8 cellular contexts compared by ENCODE assay signal in genomic region chr11:65503606-65503922, GRCh38. TPM values are rescaled to one million over a fixed set of nuclear protein-coding genes. Genes with fewer than 3 reads are reported as not detected.
DNase-seq lines count a peak whose midpoint lies in the region; ATAC-seq and TF ChIP-seq lines count a peak whose summit lies in the region.

No MANE protein-coding gene starts in this region.

- POLR2A ChIA-PET in GM10248 (lab: Yijun Ruan, JAX): interaction anchor here (0.6 to 25.7 kb wide), 21 partner anchors 13 to 863 kb away, joined by 3 to 620 read pairs (median 6); partner anchors contain the start of genes NEAT1 and SCYL1

- ATAC-seq in esophagus mucosa: no peak

- TF ChIP-seq CTCF in GM12864 (IDR thresholded peaks at IDR 0.05; ENCODE audit: low read depth, low read length, missing control alignments) (no peak), fibroblast of pulmonary artery (IDR thresholded peaks at IDR 0.05; ENCODE audit: low read length, missing control alignments) (no peak), retinal pigment epithelial cell (conservative IDR thresholded peaks at IDR 0.05; ENCODE audit: low read depth, low read length) (no peak), GM10248 (IDR thresholded peaks at IDR 0.05; ENCODE audit: control extremely low read depth, extremely low read depth, low read depth, missing control alignments) (no peak)

- CTCF ChIA-PET in GM10248 (lab: Yijun Ruan, JAX): interaction anchor here (1.4 to 1.6 kb wide), 2 partner anchors 26 to 174 kb away, joined by 4 read pairs; no protein-coding TSS in a partner anchor

- peak overlapping the region; percentile 71 for H3K4me3 ChIP-seq in GM12864 (ENCODE audit: low read depth, low read length)
- peak overlapping the region; percentile 89 for H3K4me3 ChIP-seq in fibroblast of pulmonary artery (replicated peaks; ENCODE audit: low read depth, low read length)
- H3K4me3 ChIP-seq in retinal pigment epithelial cell (ENCODE audit: low read length): peak overlapping the region; percentile 99

- DNase-seq in GM12864 (ENCODE audit: low read depth) (no peak), RPMI8226 (peak; percentile 31), fibroblast of pulmonary artery (ENCODE audit: low read depth) (peak; percentile 67), retinal pigment epithelial cell (ENCODE audit: low read depth) (no peak), NCI-H2081 treated with DMSO at 0.1 percent for 48 hours (lab: John Stamatoyannopoulos, UW) (no peak), T-helper 9 cell (no peak), GM10248 (ENCODE audit: extremely low spot score) (no peak)

RNA-seq across cellular contexts. Expression of gene MALAT1, which starts 4.7 kb away (rescaled TPM):
- 4,086 TPM for total RNA-seq in esophagus mucosa

RNA-seq across cellular contexts. Expression of gene SCYL1, which starts 21.3 kb away (rescaled TPM):
- 36.7 TPM for total RNA-seq in esophagus mucosa

RNA-seq across cellular contexts. Expression of gene LTBP3, which starts 54.6 kb away (rescaled TPM):
- total RNA-seq in esophagus mucosa: 20.9 TPM

Comparison
In these comparisons a context has a peak if more than half of its experiments do, and no peak if none do; other contexts are left out.
1. DNase-seq: peak in RPMI8226 (single experiment) and fibroblast of pulmonary artery (single experiment); none in GM12864 (single experiment), retinal pigment epithelial cell (single experiment), NCI-H2081 treated with DMSO at 0.1 percent for 48 hours (single experiment), T-helper 9 cell (single experiment) and GM10248 (single experiment).
2. Peak in every context shown above with its lines, with median percentiles within 50 percentile points of each other: H3K4me3 ChIP-seq.